27 cellular contexts compared by ENCODE assay signal in the genomic region with DNA sequence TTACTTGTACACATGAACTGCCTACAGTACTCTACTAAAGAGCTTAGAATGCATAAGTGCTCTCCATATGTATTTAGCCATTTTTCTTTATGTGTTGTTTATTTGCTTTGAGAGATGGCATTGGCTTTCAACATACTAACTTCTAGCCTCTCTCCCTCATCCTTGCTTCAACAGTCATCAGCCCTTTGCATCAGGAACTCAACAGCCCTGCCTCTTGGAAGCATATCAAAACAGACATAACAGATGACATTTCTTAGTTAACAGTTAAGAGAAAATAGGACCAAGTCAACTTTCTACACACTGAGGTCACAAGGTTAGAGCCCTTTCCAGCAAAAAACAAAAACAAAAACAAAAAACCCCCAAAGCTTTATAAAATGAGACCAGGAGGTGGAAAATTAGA.
A peak's percentile ranks its signal among the peaks of the same experiment; 100 is the strongest.
DNase-seq lines count a peak whose midpoint lies in the region; ATAC-seq and TF ChIP-seq lines count a peak whose summit lies in the region.
"Had no signal": no experiment of that assay in that cellular context is flagged by ENCODE, and none has a peak within 500 bp of the region (broad histone marks: within the 10 kb centered on the region; RNA-seq: fewer than 3 reads in every experiment).

No MANE protein-coding gene starts in this region.

- H3K4me3 ChIP-seq in RWPE2 (ENCODE audit: severe bottlenecking) (no peak overlapping the region), Karpas-422 (ENCODE audit: low read length) (no peak overlapping the region)

- H3K27ac ChIP-seq in RWPE2 (ENCODE audit: poor library complexity, severe bottlenecking), result peak overlapping the region; percentile 98
- peak overlapping the region; percentile 97 for H3K27ac ChIP-seq in substantia nigra (ENCODE audit: low read depth, low read length, poor library complexity, severe bottlenecking)
- no peak overlapping the region for H3K27ac ChIP-seq in Karpas-422 (ENCODE audit: low read length)
- H3K27ac ChIP-seq: 22Rv1, C4-2B had no signal

- H3K27me3 ChIP-seq in RWPE2 (ENCODE audit: insufficient read depth, poor library complexity, severe bottlenecking), result no peaks in the 10 kb centered on the region
- H3K27me3 ChIP-seq in Karpas-422 (ENCODE audit: low read length), result no peaks in the 10 kb centered on the region

- H3K36me3 ChIP-seq in RWPE2 (ENCODE audit: low read depth) (peaks cover 15% of the 10 kb centered on the region; the same call in 1 of the 2 replicates), Karpas-422 (ENCODE audit: insufficient read depth, low read length) (peaks cover 12% of the 10 kb centered on the region; the same call in 1 of the 2 replicates)

- H2AFZ ChIP-seq in Karpas-422 (ENCODE audit: low read length), result no peak overlapping the region

- TF ChIP-seq CTCF in RWPE2 (IDR thresholded peaks at IDR 0.05; ENCODE audit: poor library complexity, severe bottlenecking), result no peak

- H3K9me3 ChIP-seq in RWPE2 (ENCODE audit: severe bottlenecking) (peaks cover 5% of the 10 kb centered on the region), Karpas-422 (ENCODE audit: low read length) (no peaks in the 10 kb centered on the region)
- H3K9me3 ChIP-seq: Caco-2 had no signal

- H4K20me1 ChIP-seq in Karpas-422 (ENCODE audit: insufficient read depth, low read depth, low read length), result no peaks in the 10 kb centered on the region; the same call in 1 of the 2 replicates

- ATAC-seq in RWPE2 (ENCODE audit: low read depth), result no peak
- ATAC-seq: naive thymus-derived CD8-positive, alpha-beta T cell; PC-3; Right ventricle myocardium inferior; stimulated activated effector memory CD8-positive, alpha-beta T cell treated with anti-CD3 and anti-CD28 coated beads, Interleukin-12 subunit alpha, Interleukin-12 subunit beta, amount 100 ng/mL, for 72 hours; T-helper 17 cell had no signal

- H3K9me2 ChIP-seq in Karpas-422 (replicated peaks; ENCODE audit: insufficient read depth, low read length), result no peaks in the 10 kb centered on the region

- no peak overlapping the region for H3K4me2 ChIP-seq in Karpas-422 (ENCODE audit: low read depth, low read length, poor library complexity, severe bottlenecking)

- H3K79me2 ChIP-seq in Karpas-422 (ENCODE audit: low read length), result peaks cover 86% of the 10 kb centered on the region

- no peak overlapping the region for H3K9ac ChIP-seq in Karpas-422 (ENCODE audit: low read length)

- H3K4me1 ChIP-seq in RWPE2 (ENCODE audit: insufficient read depth, poor library complexity, severe bottlenecking) (peaks cover 67% of the 10 kb centered on the region), Karpas-422 (ENCODE audit: low read length) (peaks cover 2% of the 10 kb centered on the region)
- H3K4me1 ChIP-seq: Caco-2 had no signal

- DNase-seq in NCI-H187 treated with DMSO at 0.1 percent for 48 hours (lab: John Stamatoyannopoulos, UW) (peak; percentile 3), NCI-H187 (lab: John Stamatoyannopoulos, UW) (no peak), RWPE2 (ENCODE audit: low spot score) (no peak), fibroblast of gingiva (ENCODE audit: low read depth) (peak; percentile 4), substantia nigra (lab: John Stamatoyannopoulos, UW) (no peak), iPS-NIHi11 (ENCODE audit: low spot score) (no peak), SK-N-DZ (ENCODE audit: low spot score) (no peak), Karpas-422 (no peak)
- DNase-seq: activated CD4-positive, alpha-beta T cell treated with anti-CD3 and anti-CD28 coated beads, Interleukin-2, amount 50 U/mL, for 4 hours; activated T-cell treated with anti-CD3 and anti-CD28 coated beads, Interleukin-2, amount 50 U/mL, for 48 hours; Caco-2; DND-41; GOT3; KG1; MM.1S; naive thymus-derived CD8-positive, alpha-beta T cell; NCI-H1105 treated with DMSO at 0.1 percent for 48 hours; NCI-H2029; NCI-H526 treated with DMSO at 0.1 percent for 48 hours; PC-3; stimulated activated CD4-positive, alpha-beta T cell treated with anti-CD3 and anti-CD28 coated beads, Interleukin-15, amount 100 ng/mL, for 24 hours; T-helper 17 cell; trophoblast cell had no signal

Comparison
In these comparisons a context has a peak if more than half of its experiments do, and no peak if none do; other contexts are left out.
1. DNase-seq: peak in NCI-H187 treated with DMSO at 0.1 percent for 48 hours (single experiment) and fibroblast of gingiva (single experiment); none in NCI-H187 (0 of 2), RWPE2 (single experiment), substantia nigra (0 of 49), iPS-NIHi11 (single experiment), SK-N-DZ (single experiment) and Karpas-422 (single experiment).